10 cellular contexts compared by ENCODE assay signal in genomic region chr7:46257766-46258448, GRCh38.
A peak's percentile ranks its signal among the peaks of the same experiment; 100 is the strongest.
DNase-seq lines count a peak whose midpoint lies in the region; ATAC-seq, FAIRE-seq and TF ChIP-seq lines count a peak whose summit lies in the region.
"Had no signal": no experiment of that assay in that cellular context is flagged by ENCODE, and none has a peak within 500 bp of the region (broad histone marks: within the 10 kb centered on the region; RNA-seq: fewer than 3 reads in every experiment).

No MANE protein-coding gene starts in this region.

- peak; percentile 67 for FAIRE-seq in urothelium cell line (lab: Jason Lieb, UNC)

- ATAC-seq in GM21576 (IDR thresholded peaks at IDR 0.05; ENCODE audit: unreplicated experiment) (no peak), GM19452 (IDR thresholded peaks at IDR 0.05; ENCODE audit: unreplicated experiment) (no peak)
- ATAC-seq: stimulated activated effector memory CD8-positive, alpha-beta T cell treated with anti-CD3 and anti-CD28 coated beads, Interleukin-12 subunit alpha, Interleukin-12 subunit beta, amount 100 ng/mL, for 72 hours had no signal

- DNase-seq in HCEC 1CT (peak; percentile 89), RWPE1 (ENCODE audit: low spot score) (peak; percentile 82), fibroblast of mammary gland (ENCODE audit: low read depth) (peak; percentile 90), urothelium cell line (ENCODE audit: low spot score) (peak; percentile 46), dorsolateral prefrontal cortex (no peak)
- DNase-seq: activated B cell treated with CpG ODN at 0.5 μM for 24 hours, NCI-H187 had no signal

- POLR2A ChIA-PET in RWPE1 (lab: Yijun Ruan, JAX; ENCODE audit: low non-redundant PET) = no interaction called here

- intact Hi-C loops in dorsolateral prefrontal cortex (cut with DNase I) = no loop called here

- TF ChIP-seq CTCF in RWPE1 (conservative IDR thresholded peaks at IDR 0.05; ENCODE audit: low read depth) (no peak), fibroblast of mammary gland (conservative IDR thresholded peaks at IDR 0.05; ENCODE audit: control insufficient read depth, insufficient read depth, low read depth, low read length) (no peak), dorsolateral prefrontal cortex (IDR thresholded peaks at IDR 0.05 in 54 of 56, conservative IDR thresholded peaks at IDR 0.05 in 2 of 56; ENCODE audit: low read depth in 1 of 56, partially characterized antibody in 56 of 56) (no peak)

- H3K4me3 ChIP-seq in fibroblast of mammary gland (ENCODE audit: control insufficient read depth, low read depth, low read length) (no peak overlapping the region), dorsolateral prefrontal cortex (no peak overlapping the region)

- peak overlapping the region; percentile 59; the same call in 1 of the 2 replicates for H3K27ac ChIP-seq in RWPE1
- H3K27ac ChIP-seq in dorsolateral prefrontal cortex = no peak overlapping the region

- CTCF ChIA-PET in RWPE1 (lab: Yijun Ruan, JAX) = interaction anchor here (0.6 kb wide), 1 partner anchor 546 kb away, joined by 3 read pairs; no protein-coding TSS in a partner anchor

- no peaks in the 10 kb centered on the region for H3K27me3 ChIP-seq in dorsolateral prefrontal cortex

Comparison
In these comparisons a context has a peak if more than half of its experiments do, and no peak if none do; other contexts are left out.
1. DNase-seq: peak in HCEC 1CT (single experiment), RWPE1 (single experiment), fibroblast of mammary gland (single experiment) and urothelium cell line (single experiment); none in dorsolateral prefrontal cortex (0 of 10).